In genomic region chr7:149529136-149529718, GRCh38 we compare ENCODE assay signal across 25 cellular contexts. TPM values are rescaled to one million over a fixed set of nuclear protein-coding genes. Genes with fewer than 3 reads are reported as not detected.
DNase-seq lines count a peak whose midpoint lies in the region; ATAC-seq, FAIRE-seq and TF ChIP-seq lines count a peak whose summit lies in the region.
"Had no signal": no experiment of that assay in that cellular context is flagged by ENCODE, and none has a peak within 500 bp of the region (broad histone marks: within the 10 kb centered on the region; RNA-seq: fewer than 3 reads in every experiment).

No MANE protein-coding gene starts in this region.

- DNase-seq in A549 (ENCODE audit: low read depth in 1 of 2, low spot score in 1 of 2): no peak
- peak; percentile 4 for DNase-seq in astrocyte of the spinal cord (ENCODE audit: low read depth, low spot score)
- DNase-seq in fibroblast of villous mesenchyme (ENCODE audit: low read depth): peak; percentile 14
- no peak for DNase-seq in activated CD4-positive, alpha-beta memory T cell treated with anti-CD3 and anti-CD28 coated beads, Interleukin-2, amount 10 ng/mL, durations not matched to agents 7 days and 5 days
- DNase-seq in WERI-Rb-1: no peak
- no peak for DNase-seq in anterior cingulate cortex (lab: John Stamatoyannopoulos, UW)
- DNase-seq: activated CD8-positive, alpha-beta memory T cell treated with anti-CD3 and anti-CD28 coated beads, Interleukin-2, amount 10 ng/mL, durations not matched to agents 7 days and 5 days; activated naive CD8-positive, alpha-beta T cell treated with anti-CD3 and anti-CD28 coated beads, Interleukin-2, amount 50 U/mL, for 24 hours; caudate nucleus; CD8-positive, alpha-beta memory T cell; DND-41; dorsolateral prefrontal cortex; H9; left colon; NCI-H1436 treated with DMSO at 0.1 percent for 48 hours; NCI-H2171; NCI-H526 treated with DMSO at 0.1 percent for 48 hours; stimulated activated naive CD4-positive, alpha-beta T cell treated with Interleukin-2 at 50 U/mL for 16 hours had no signal

- no peak overlapping the region for H3K4me2 ChIP-seq in A549

- no peak overlapping the region for H3K4me3 ChIP-seq in A549
- H3K4me3 ChIP-seq in HEK293 (ENCODE audit: low read depth, low read length): no peak overlapping the region
- H3K4me3 ChIP-seq in astrocyte of the spinal cord (ENCODE audit: low read depth, low read length): no peak overlapping the region
- H3K4me3 ChIP-seq in fibroblast of villous mesenchyme (ENCODE audit: low read depth, low read length): no peak overlapping the region
- H3K4me3 ChIP-seq in WERI-Rb-1 (ENCODE audit: low read depth, low read length): no peak overlapping the region
- H3K4me3 ChIP-seq: dorsolateral prefrontal cortex, tibial nerve had no signal

- no peaks in the 10 kb centered on the region for H3K27me3 ChIP-seq in WERI-Rb-1 (ENCODE audit: insufficient read depth, low read depth, severe bottlenecking)
- H3K27me3 ChIP-seq: dorsolateral prefrontal cortex, tibial nerve had no signal

- H3K27me3 Mint-ChIP-seq in activated CD4-positive, alpha-beta memory T cell treated with anti-CD3 and anti-CD28 coated beads, Interleukin-2, amount 10 ng/mL, durations not matched to agents 7 days and 5 days: peaks cover 3% of the 10 kb centered on the region
- H3K27me3 Mint-ChIP-seq: activated CD8-positive, alpha-beta memory T cell treated with anti-CD3 and anti-CD28 coated beads, Interleukin-2, amount 10 ng/mL, durations not matched to agents 7 days and 5 days; progenitor cell of endocrine pancreas had no signal

- H3K9me3 Mint-ChIP-seq in activated CD4-positive, alpha-beta memory T cell treated with anti-CD3 and anti-CD28 coated beads, Interleukin-2, amount 10 ng/mL, durations not matched to agents 7 days and 5 days: peaks cover 42% of the 10 kb centered on the region

- H3K4me1 ChIP-seq in A549 (no peaks in the 10 kb centered on the region), HEK293 (ENCODE audit: control insufficient read depth, insufficient read depth, low read length) (no peaks in the 10 kb centered on the region)
- H3K4me1 ChIP-seq: tibial nerve had no signal

- FAIRE-seq in A549 (lab: Jason Lieb, UNC): no peak

- H3K4me1 Mint-ChIP-seq in activated CD4-positive, alpha-beta memory T cell treated with anti-CD3 and anti-CD28 coated beads, Interleukin-2, amount 10 ng/mL, durations not matched to agents 7 days and 5 days: no peaks in the 10 kb centered on the region
- H3K4me1 Mint-ChIP-seq: activated CD8-positive, alpha-beta memory T cell treated with anti-CD3 and anti-CD28 coated beads, Interleukin-2, amount 10 ng/mL, durations not matched to agents 7 days and 5 days; activated naive CD8-positive, alpha-beta T cell treated with anti-CD3 and anti-CD28 coated beads, Interleukin-2, amount 50 U/mL, for 24 hours; CD8-positive, alpha-beta memory T cell; H9; mesothelial cell of epicardium had no signal

- H3K9me3 ChIP-seq in A549: peaks cover 34% of the 10 kb centered on the region
- H3K9me3 ChIP-seq in HEK293 (ENCODE audit: control insufficient read depth, insufficient read depth, low read depth, low read length): no peaks in the 10 kb centered on the region
- peaks cover 41% of the 10 kb centered on the region for H3K9me3 ChIP-seq in WERI-Rb-1 (ENCODE audit: severe bottlenecking)

- POLR2A ChIA-PET in A549 (lab: Yijun Ruan, JAX): no interaction called here
- POLR2A ChIA-PET in HEK293 (lab: Yijun Ruan, JAX): no interaction called here
- POLR2A ChIA-PET in activated CD4-positive, alpha-beta memory T cell treated with anti-CD3 and anti-CD28 coated beads, Interleukin-2, amount 10 ng/mL, durations not matched to agents 7 days and 5 days (lab: Charles Lee): no interaction called here

- WGBS in A549 (ENCODE audit: missing lambda C conversion rate): 13% methylated on average over 4 of the region's 4 CpGs

- TF ChIP-seq EP300 in A549 (IDR thresholded peaks at IDR 0.05): no peak

- H3K27ac ChIP-seq in A549 (no peak overlapping the region), HEK293 (ENCODE audit: extremely low read depth, low read depth, low read length) (no peak overlapping the region), WERI-Rb-1 (no peak overlapping the region)
- H3K27ac ChIP-seq: dorsolateral prefrontal cortex, epithelial cell of prostate, tibial nerve had no signal

- H3K36me3 ChIP-seq in HEK293 (ENCODE audit: control insufficient read depth in 2 of 2, insufficient read depth in 1 of 2, low read length in 2 of 2) (no peaks in the 10 kb centered on the region), WERI-Rb-1 (no peaks in the 10 kb centered on the region)
- H3K36me3 ChIP-seq: tibial nerve had no signal

- ATAC-seq in A549: no peak
- no peak for ATAC-seq in HG03135 (IDR thresholded peaks at IDR 0.05; ENCODE audit: unreplicated experiment)
- ATAC-seq: activated CD8-positive, alpha-beta memory T cell treated with anti-CD3 and anti-CD28 coated beads, Interleukin-2, amount 10 ng/mL, durations not matched to agents 7 days and 5 days; activated naive CD8-positive, alpha-beta T cell treated with anti-CD3 and anti-CD28 coated beads, Interleukin-2, amount 50 U/mL, for 24 hours; left colon had no signal

- CTCF ChIA-PET in A549 (lab: Yijun Ruan, JAX) (no interaction called here), HEK293 (lab: Yijun Ruan, JAX) (interaction anchor here (0.5 kb wide), 1 partner anchor 1295 kb away, joined by 3 read pairs; no protein-coding TSS in a partner anchor)
- CTCF ChIA-PET in activated CD4-positive, alpha-beta memory T cell treated with anti-CD3 and anti-CD28 coated beads, Interleukin-2, amount 10 ng/mL, durations not matched to agents 7 days and 5 days (lab: Charles Lee): interaction anchor here (0.6 kb wide), 1 partner anchor 13 kb away, joined by 4 read pairs; no protein-coding TSS in a partner anchor

- TF ChIP-seq CTCF in A549 (IDR thresholded peaks at IDR 0.05) (no peak), HEK293 (tag by site-specific recombination; IDR thresholded peaks at IDR 0.05) (no peak), astrocyte of the spinal cord (IDR thresholded peaks at IDR 0.05; ENCODE audit: low read depth, low read length) (no peak), fibroblast of villous mesenchyme (IDR thresholded peaks at IDR 0.05; ENCODE audit: insufficient read depth, low read depth, low read length) (no peak), WERI-Rb-1 (IDR thresholded peaks at IDR 0.05; ENCODE audit: low read depth, low read length) (no peak)

- no peak for TF ChIP-seq RAD21 in A549 (conservative IDR thresholded peaks at IDR 0.05 in 1 of 2, IDR thresholded peaks at IDR 0.05 in 1 of 2)

- no peak overlapping the region for H3K27ac Mint-ChIP-seq in activated CD4-positive, alpha-beta memory T cell treated with anti-CD3 and anti-CD28 coated beads, Interleukin-2, amount 10 ng/mL, durations not matched to agents 7 days and 5 days
- H3K27ac Mint-ChIP-seq: activated CD8-positive, alpha-beta memory T cell treated with anti-CD3 and anti-CD28 coated beads, Interleukin-2, amount 10 ng/mL, durations not matched to agents 7 days and 5 days; activated naive CD8-positive, alpha-beta T cell treated with anti-CD3 and anti-CD28 coated beads, Interleukin-2, amount 50 U/mL, for 24 hours; activated T-helper 2 cell treated with anti-CD3 and anti-CD28 coated beads, Interferon-gamma antibody, Interleukin-2, Interleukin-4, amounts not matched to agents 10 μg/mL and 5 μg/mL and 100 μg/mL, durations not matched to agents 14 hours and 24 hours and 36 hours; CD8-positive, alpha-beta memory T cell; H9; mesothelial cell of epicardium; progenitor cell of endocrine pancreas had no signal

- TF ChIP-seq POLR2A in A549 (IDR thresholded peaks at IDR 0.05; ENCODE audit: low read length): no peak

- H3K4me3 Mint-ChIP-seq in activated CD4-positive, alpha-beta memory T cell treated with anti-CD3 and anti-CD28 coated beads, Interleukin-2, amount 10 ng/mL, durations not matched to agents 7 days and 5 days: no peak overlapping the region
- H3K4me3 Mint-ChIP-seq: activated CD8-positive, alpha-beta memory T cell treated with anti-CD3 and anti-CD28 coated beads, Interleukin-2, amount 10 ng/mL, durations not matched to agents 7 days and 5 days; activated naive CD8-positive, alpha-beta T cell treated with anti-CD3 and anti-CD28 coated beads, Interleukin-2, amount 50 U/mL, for 24 hours; CD8-positive, alpha-beta memory T cell; H9; mesothelial cell of epicardium had no signal

- in situ Hi-C loops in astrocyte of the spinal cord (cut with HindIII; ENCODE audit: low sequenced_read_pairs): no loop called here

- H3K36me3 Mint-ChIP-seq in activated CD4-positive, alpha-beta memory T cell treated with anti-CD3 and anti-CD28 coated beads, Interleukin-2, amount 10 ng/mL, durations not matched to agents 7 days and 5 days (ENCODE audit: low read depth): peaks cover 16% of the 10 kb centered on the region

TF ChIP-seq in A549, 52 proteins besides CTCF, POLR2A, EP300 and RAD21 (continues in another document):
- peak; percentile 11 for TF ChIP-seq ZFP36 (IDR thresholded peaks at IDR 0.05; ENCODE audit: borderline replicate concordance, partially characterized antibody)

TF ChIP-seq in HEK293, 187 proteins besides CTCF, POLR2A, EP300 and RAD21 (continues in another document):
- TF ChIP-seq ZNF433 (tag by site-specific recombination; IDR thresholded peaks at IDR 0.05; ENCODE audit: low read depth): no peak
- no peak for TF ChIP-seq ZNF341 (tag by site-specific recombination; IDR thresholded peaks at IDR 0.05; ENCODE audit: low read depth)
- no peak for TF ChIP-seq ZNF677 (tag by site-specific recombination; IDR thresholded peaks at IDR 0.05)
- TF ChIP-seq ZNF473 (tag by site-specific recombination; IDR thresholded peaks at IDR 0.05): no peak
- TF ChIP-seq ZNF701 (tag by site-specific recombination; IDR thresholded peaks at IDR 0.05): no peak
- no peak for TF ChIP-seq ZNF132 (tag by site-specific recombination; IDR thresholded peaks at IDR 0.05; ENCODE audit: borderline replicate concordance)
- no peak for TF ChIP-seq ZNF157 (tag by site-specific recombination; IDR thresholded peaks at IDR 0.05)
- no peak for TF ChIP-seq ZNF776 (tag by site-specific recombination; IDR thresholded peaks at IDR 0.05; ENCODE audit: borderline replicate concordance)
- TF ChIP-seq MEIS1 (CRISPR knock-in tag; IDR thresholded peaks at IDR 0.05; ENCODE audit: borderline replicate concordance): no peak
- TF ChIP-seq GLI2 (tag by site-specific recombination; IDR thresholded peaks at IDR 0.05; ENCODE audit: borderline replicate concordance, low read depth): no peak
- no peak for TF ChIP-seq ZFP41 (tag by site-specific recombination; IDR thresholded peaks at IDR 0.05; ENCODE audit: borderline replicate concordance)
- no peak for TF ChIP-seq KLF9 (tag by site-specific recombination; IDR thresholded peaks at IDR 0.05; ENCODE audit: low read depth)

RNA-seq across cellular contexts. Expression of gene ZNF746, which starts 31.6 kb away (rescaled TPM):
- polyA plus RNA-seq in A549 (2011; rRNA removed) (6.8 and 7.2 TPM in 2 replicates), A549 (2017; fragmentation: RNase III; extraction: RNeasy Plus Mini Kit Qiagen cat#74134 plus additional on column Dnase treatment) (10.6 to 10.7 TPM (median 10.7 TPM) in 3 replicates)
- polyA plus RNA-seq in A549 (2012; cell fraction: cytosol; rRNA removed): 10.3 and 13.7 TPM in 2 replicates
- polyA plus RNA-seq in A549 (2012; cell fraction: nucleus; rRNA removed): 33.6 and 47.5 TPM in 2 replicates
- polyA minus RNA-seq in A549 (2011; rRNA and poly(A)+ RNA removed): 12.0 and 19.7 TPM in 2 replicates
- 24.2 and 25.4 TPM in 2 replicates for total RNA-seq in fibroblast of villous mesenchyme
- total RNA-seq in activated CD4-positive, alpha-beta memory T cell treated with anti-CD3 and anti-CD28 coated beads, Interleukin-2, amount 10 ng/mL, durations not matched to agents 7 days and 5 days: 10 to 100 TPM; 18.5 to 19.8 TPM

Comparison
In these comparisons a context has a peak if more than half of its experiments do, and no peak if none do; other contexts are left out.
1. DNase-seq: peak in astrocyte of the spinal cord (single experiment) and fibroblast of villous mesenchyme (single experiment); none in A549 (0 of 2), activated CD4-positive, alpha-beta memory T cell treated with anti-CD3 and anti-CD28 coated beads, Interleukin-2, amount 10 ng/mL, durations not matched to agents 7 days and 5 days (single experiment), WERI-Rb-1 (single experiment) and anterior cingulate cortex (0 of 58).